12 cellular contexts compared by ENCODE assay signal in genomic region chr7:112791465-112792168, GRCh38. TPM values are rescaled to one million over a fixed set of nuclear protein-coding genes. Genes with fewer than 3 reads are reported as not detected.
DNase-seq lines count a peak whose midpoint lies in the region; TF ChIP-seq lines count a peak whose summit lies in the region.
"Had no signal": no experiment of that assay in that cellular context is flagged by ENCODE, and none has a peak within 500 bp of the region (broad histone marks: within the 10 kb centered on the region; RNA-seq: fewer than 3 reads in every experiment).

No MANE protein-coding gene starts in this region.

- H3K9me3 ChIP-seq in OCI-LY7 (ENCODE audit: low read length) (no peaks in the 10 kb centered on the region), esophagus (ENCODE audit: control insufficient read depth in 2 of 2, insufficient read depth in 1 of 2, low read depth in 1 of 2, low read length in 1 of 2) (no peaks in the 10 kb centered on the region), smooth muscle cell (replicated peaks; ENCODE audit: low read depth) (no peaks in the 10 kb centered on the region)
- H3K9me3 ChIP-seq: colonic mucosa had no signal

- WGBS in esophagus, 2 donors = 66 to 77% methylated on average over 15 of the region's 15 CpGs
- 96% methylated on average over 15 of the region's 15 CpGs for WGBS in smooth muscle cell (ENCODE audit: low lambda C conversion rate)

- H2AFZ ChIP-seq in OCI-LY7 (ENCODE audit: low read length) (peak overlapping the region; percentile 66; the same call in 1 of the 2 replicates), smooth muscle cell (ENCODE audit: low read depth) (peak overlapping the region; percentile 48)

- no peak for DNase-seq in activated CD4-positive, alpha-beta memory T cell treated with anti-CD3 and anti-CD28 coated beads, Interleukin-2, amount 10 ng/mL, durations not matched to agents 7 days and 5 days
- no peak for DNase-seq in activated CD4-positive, alpha-beta memory T cell treated with anti-CD3 and anti-CD28 coated beads for 36 hours
- DNase-seq in OCI-LY7 (ENCODE audit: low spot score) = no peak
- DNase-seq in smooth muscle cell (lab: John Stamatoyannopoulos, UW; ENCODE audit: unreplicated experiment) = no peak
- DNase-seq in NCI-H748 (lab: John Stamatoyannopoulos, UW; ENCODE audit: unreplicated experiment) = no peak
- no peak for DNase-seq in HCEC 1CT
- DNase-seq in HEK293T (ENCODE audit: extremely low spot score) = no peak
- DNase-seq: activated B cell treated with CpG ODN at 0.5 μM for 24 hours, colonic mucosa, left ventricle myocardium superior, NCI-H2081 had no signal

- CTCF ChIA-PET in activated CD4-positive, alpha-beta memory T cell treated with anti-CD3 and anti-CD28 coated beads, Interleukin-2, amount 10 ng/mL, durations not matched to agents 7 days and 5 days (lab: Charles Lee) = no interaction called here
- CTCF ChIA-PET in activated CD4-positive, alpha-beta memory T cell treated with anti-CD3 and anti-CD28 coated beads for 36 hours (lab: Charles Lee) = interaction anchor here (0.5 kb wide), 1 partner anchor 652 kb away, joined by 3 read pairs; no protein-coding TSS in a partner anchor
- CTCF ChIA-PET in OCI-LY7 (lab: Charles Lee; ENCODE audit: unreplicated experiment) = no interaction called here
- CTCF ChIA-PET in HEK293T (lab: Yijun Ruan, JAX) = no interaction called here

- H3K4me3 ChIP-seq in OCI-LY7 (ENCODE audit: low read depth, low read length, poor library complexity, severe bottlenecking) (no peak overlapping the region), esophagus (ENCODE audit: low read depth in 1 of 2, low read length in 2 of 2) (peak overlapping the region in 1 of 2 donors; percentile 51), smooth muscle cell (no peak overlapping the region)

- H3K27me3 ChIP-seq in esophagus (ENCODE audit: control insufficient read depth in 1 of 2, insufficient read depth in 2 of 2, low read length in 2 of 2) (no peaks in the 10 kb centered on the region), smooth muscle cell (ENCODE audit: low read depth) (no peaks in the 10 kb centered on the region)
- H3K27me3 ChIP-seq: colonic mucosa had no signal

- peak overlapping the region; percentile 33 for H3K4me3 Mint-ChIP-seq in activated CD4-positive, alpha-beta memory T cell treated with anti-CD3 and anti-CD28 coated beads, Interleukin-2, amount 10 ng/mL, durations not matched to agents 7 days and 5 days
- H3K4me3 Mint-ChIP-seq in activated CD4-positive, alpha-beta memory T cell treated with anti-CD3 and anti-CD28 coated beads for 36 hours = no peak overlapping the region
- H3K4me3 Mint-ChIP-seq: activated B cell treated with CpG ODN at 0.5 μM for 24 hours had no signal

- peaks cover 12% of the 10 kb centered on the region for H3K36me3 Mint-ChIP-seq in activated CD4-positive, alpha-beta memory T cell treated with anti-CD3 and anti-CD28 coated beads, Interleukin-2, amount 10 ng/mL, durations not matched to agents 7 days and 5 days (ENCODE audit: low read depth)
- H3K36me3 Mint-ChIP-seq in activated CD4-positive, alpha-beta memory T cell treated with anti-CD3 and anti-CD28 coated beads for 36 hours = peaks cover 3% of the 10 kb centered on the region

- H3K79me2 ChIP-seq in OCI-LY7 (ENCODE audit: insufficient read depth, low read depth, low read length) (no peaks in the 10 kb centered on the region), smooth muscle cell (ENCODE audit: low read depth) (peaks cover 13% of the 10 kb centered on the region)

- H3K4me1 Mint-ChIP-seq in activated CD4-positive, alpha-beta memory T cell treated with anti-CD3 and anti-CD28 coated beads, Interleukin-2, amount 10 ng/mL, durations not matched to agents 7 days and 5 days = peaks cover 40% of the 10 kb centered on the region
- peaks cover 43% of the 10 kb centered on the region for H3K4me1 Mint-ChIP-seq in activated CD4-positive, alpha-beta memory T cell treated with anti-CD3 and anti-CD28 coated beads for 36 hours (ENCODE audit: low read depth)

- no peak overlapping the region for H3K27ac Mint-ChIP-seq in activated CD4-positive, alpha-beta memory T cell treated with anti-CD3 and anti-CD28 coated beads, Interleukin-2, amount 10 ng/mL, durations not matched to agents 7 days and 5 days
- no peak overlapping the region for H3K27ac Mint-ChIP-seq in activated CD4-positive, alpha-beta memory T cell treated with anti-CD3 and anti-CD28 coated beads for 36 hours

- no peak for TF ChIP-seq CTCF in OCI-LY7 (conservative IDR thresholded peaks at IDR 0.05; ENCODE audit: low read length)
- no peak for TF ChIP-seq CTCF in smooth muscle cell (IDR thresholded peaks at IDR 0.05; ENCODE audit: borderline replicate concordance, insufficient read depth, poor library complexity, severe bottlenecking)

- no peaks in the 10 kb centered on the region for H3K9me3 Mint-ChIP-seq in activated CD4-positive, alpha-beta memory T cell treated with anti-CD3 and anti-CD28 coated beads, Interleukin-2, amount 10 ng/mL, durations not matched to agents 7 days and 5 days
- H3K9me3 Mint-ChIP-seq in activated CD4-positive, alpha-beta memory T cell treated with anti-CD3 and anti-CD28 coated beads for 36 hours = no peaks in the 10 kb centered on the region
- H3K9me3 Mint-ChIP-seq: activated B cell treated with CpG ODN at 0.5 μM for 24 hours had no signal

- H3K4me1 ChIP-seq in OCI-LY7 (ENCODE audit: insufficient read depth, low read length, poor library complexity, severe bottlenecking) = peaks cover 6% of the 10 kb centered on the region
- H3K4me1 ChIP-seq in esophagus (ENCODE audit: control insufficient read depth in 2 of 2, insufficient read depth in 2 of 2, low read length in 1 of 2) = no peaks in the 10 kb centered on the region
- H3K4me1 ChIP-seq in smooth muscle cell (ENCODE audit: low read depth) = peaks cover 9% of the 10 kb centered on the region

- H3K4me2 ChIP-seq in OCI-LY7 (ENCODE audit: low read length) = 0 out of 2 replicates have a peak overlapping the region, but pooled peaks have one; percentile 78
- H3K4me2 ChIP-seq in smooth muscle cell = no peak overlapping the region

- H3K9me2 ChIP-seq in OCI-LY7 (ENCODE audit: insufficient read depth, low read length) = no peaks in the 10 kb centered on the region

- H3K36me3 ChIP-seq in OCI-LY7 (ENCODE audit: insufficient read depth, low read length) (no peaks in the 10 kb centered on the region), esophagus (ENCODE audit: control insufficient read depth in 2 of 2, insufficient read depth in 2 of 2, low read length in 1 of 2) (no peaks in the 10 kb centered on the region), smooth muscle cell (ENCODE audit: low read depth) (no peaks in the 10 kb centered on the region)
- H3K36me3 ChIP-seq: colonic mucosa had no signal

- no peak overlapping the region for H3K9ac ChIP-seq in smooth muscle cell (ENCODE audit: low read depth)

- no peaks in the 10 kb centered on the region for H3K27me3 Mint-ChIP-seq in activated CD4-positive, alpha-beta memory T cell treated with anti-CD3 and anti-CD28 coated beads, Interleukin-2, amount 10 ng/mL, durations not matched to agents 7 days and 5 days
- no peaks in the 10 kb centered on the region for H3K27me3 Mint-ChIP-seq in activated CD4-positive, alpha-beta memory T cell treated with anti-CD3 and anti-CD28 coated beads for 36 hours
- H3K27me3 Mint-ChIP-seq: activated B cell treated with CpG ODN at 0.5 μM for 24 hours had no signal

- no peaks in the 10 kb centered on the region for H3F3A ChIP-seq in smooth muscle cell (ENCODE audit: low read depth)

- BruUV-seq in OCI-LY7 (replicated peaks; lab: Mats Ljungman, UMichigan) = no TSS peak

- H3K27ac ChIP-seq in OCI-LY7 (ENCODE audit: low read depth, low read length, poor library complexity, severe bottlenecking) (no peak overlapping the region), esophagus (ENCODE audit: low read depth in 2 of 2, low read length in 1 of 2) (peak overlapping the region; percentile 52 to 82), smooth muscle cell (ENCODE audit: low read depth) (no peak overlapping the region)
- H3K27ac ChIP-seq: colonic mucosa had no signal

- H4K20me1 ChIP-seq in OCI-LY7 (ENCODE audit: insufficient read depth, low read length) (no peaks in the 10 kb centered on the region), smooth muscle cell (ENCODE audit: low read depth) (no peaks in the 10 kb centered on the region)

- intact Hi-C loops in activated CD4-positive, alpha-beta memory T cell treated with anti-CD3 and anti-CD28 coated beads for 36 hours (cut with micrococcal nuclease) = loop anchor here (2.0 to 5.0 kb wide), 5 partner anchors 149 to 585 kb away; partner anchors contain the start of genes DOCK4, IFRD1, SMIM30 and ZNF277
- intact Hi-C loops in OCI-LY7 (cut with micrococcal nuclease; ENCODE audit: unreplicated experiment) = no loop called here

- POLR2A ChIA-PET in activated CD4-positive, alpha-beta memory T cell treated with anti-CD3 and anti-CD28 coated beads, Interleukin-2, amount 10 ng/mL, durations not matched to agents 7 days and 5 days (lab: Charles Lee) = no interaction called here
- POLR2A ChIA-PET in activated CD4-positive, alpha-beta memory T cell treated with anti-CD3 and anti-CD28 coated beads for 36 hours (lab: Charles Lee) = no interaction called here
- POLR2A ChIA-PET in OCI-LY7 (lab: Charles Lee) = no interaction called here
- POLR2A ChIA-PET in HEK293T (lab: Yijun Ruan, JAX) = no interaction called here

TF ChIP-seq in HEK293T, 16 proteins besides CTCF, POLR2A, EP300 and RAD21:
- TF ChIP-seq FOXA1 (IDR thresholded peaks at IDR 0.05) (no peak), NFRKB (IDR thresholded peaks at IDR 0.05) (no peak), SP1 (IDR thresholded peaks at IDR 0.05) (no peak), SUZ12 (IDR thresholded peaks at IDR 0.05) (no peak)
TF ChIP-seq in HEK293T: peak in this region for 0.

RNA-seq across cellular contexts. Expression of gene TMEM168, which starts 1.4 kb away (rescaled TPM):
- 10 to 100 TPM; 15.3 to 19.5 TPM for total RNA-seq in activated CD4-positive, alpha-beta memory T cell treated with anti-CD3 and anti-CD28 coated beads, Interleukin-2, amount 10 ng/mL, durations not matched to agents 7 days and 5 days
- total RNA-seq in activated CD4-positive, alpha-beta memory T cell treated with anti-CD3 and anti-CD28 coated beads for 36 hours = 10 to 100 TPM; 16.1 to 17.4 TPM
- total RNA-seq in OCI-LY7 (2014; rRNA removed; shearing (Covaris generic)) = 3.5 and 8.5 TPM in 2 replicates
- total RNA-seq in OCI-LY7 (2022) (9.2 and 10.1 TPM in 2 replicates), smooth muscle cell (28.9 and 33.4 TPM in 2 replicates)
- polyA plus RNA-seq in esophagus (10 to 100 TPM in 1 of 2 donors, 1 to 10 TPM in 1; 5.2 to 10.7 TPM), smooth muscle cell (7.8 and 11.4 TPM in 2 replicates)

Comparison
In these comparisons a context has a peak if more than half of its experiments do, and no peak if none do; other contexts are left out.
1. H3K27ac ChIP-seq: peak in esophagus (2 of 2); none in OCI-LY7 (single experiment) and smooth muscle cell (single experiment).